Comparison of ENCODE assay signal across 8 cellular contexts in the genomic region with DNA sequence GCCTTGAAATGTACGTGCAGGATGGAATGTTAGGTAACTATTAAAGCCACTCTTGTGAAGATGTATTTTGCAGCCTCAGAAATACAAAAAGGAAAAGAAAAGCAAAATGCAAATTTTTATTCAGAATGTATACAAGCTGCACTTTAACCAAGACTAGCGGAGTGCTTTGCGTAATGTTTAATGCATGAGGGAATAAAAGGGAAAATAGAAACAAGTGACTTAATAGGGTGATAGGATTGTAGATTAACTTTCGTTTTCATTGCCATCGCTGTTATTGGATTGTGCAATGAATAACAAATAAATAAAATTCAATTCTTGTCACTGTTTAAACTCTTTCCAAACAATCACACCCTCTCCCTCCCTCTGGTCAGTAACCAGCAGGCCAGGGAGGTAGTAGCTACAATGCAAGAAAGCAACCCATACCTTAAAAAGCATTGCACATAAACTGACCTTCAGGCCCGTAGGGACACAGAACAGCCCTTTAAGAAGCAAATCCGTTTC. TPM values are rescaled to one million over a fixed set of nuclear protein-coding genes. Genes with fewer than 3 reads are reported as not detected.
DNase-seq lines count a peak whose midpoint lies in the region; TF ChIP-seq lines count a peak whose summit lies in the region.

No MANE protein-coding gene starts in this region.

- H3K4me3 Mint-ChIP-seq in T-helper 2 cell treated with Interferon-gamma antibody and Interleukin-4, amounts not matched to agents 5 μg/mL and 100 μg/mL, for 36 hours: peak overlapping the region; percentile 99

- H3K4me1 Mint-ChIP-seq in T-helper 2 cell treated with Interferon-gamma antibody and Interleukin-4, amounts not matched to agents 5 μg/mL and 100 μg/mL, for 36 hours (ENCODE audit: low read depth): peaks cover 33% of the 10 kb centered on the region

- DNase-seq in T-helper 2 cell treated with Interferon-gamma antibody and Interleukin-4, amounts not matched to agents 5 μg/mL and 100 μg/mL, for 36 hours (ENCODE audit: low spot score): no peak
- no peak for DNase-seq in T-helper 2 cell
- DNase-seq in SJSA1 (ENCODE audit: low read depth in 1 of 2, low spot score in 2 of 2): no peak
- peak; percentile 28 for DNase-seq in fibroblast of villous mesenchyme (ENCODE audit: low read depth)
- no peak for DNase-seq in sigmoid colon
- DNase-seq in NCI-H187 treated with DMSO at 0.1 percent for 48 hours (lab: John Stamatoyannopoulos, UW): no peak
- DNase-seq in Kasumi-1 (lab: John Stamatoyannopoulos, UW): no peak
- no peak for DNase-seq in glomerular visceral epithelial cell (ENCODE audit: extremely low spot score)

- H3K9me3 Mint-ChIP-seq in T-helper 2 cell treated with Interferon-gamma antibody and Interleukin-4, amounts not matched to agents 5 μg/mL and 100 μg/mL, for 36 hours: no peaks in the 10 kb centered on the region

- H3K27me3 ChIP-seq in SJSA1 (replicated peaks): no peaks in the 10 kb centered on the region
- no peaks in the 10 kb centered on the region for H3K27me3 ChIP-seq in sigmoid colon

- H3K36me3 Mint-ChIP-seq in T-helper 2 cell treated with Interferon-gamma antibody and Interleukin-4, amounts not matched to agents 5 μg/mL and 100 μg/mL, for 36 hours (ENCODE audit: low read depth): peaks cover 29% of the 10 kb centered on the region

- TF ChIP-seq EP300 in sigmoid colon (IDR thresholded peaks at IDR 0.05): no peak

- intact Hi-C loops in sigmoid colon (cut with DNase I): no loop called here

- 8 to 35% methylated on average over 7 of the region's 7 CpGs for WGBS in sigmoid colon, 2 donors

- TF ChIP-seq CTCF in fibroblast of villous mesenchyme (IDR thresholded peaks at IDR 0.05; ENCODE audit: insufficient read depth, low read depth, low read length): no peak
- TF ChIP-seq CTCF in sigmoid colon (IDR thresholded peaks at IDR 0.05): no peak

- no peak overlapping the region for H3K27ac ChIP-seq in SJSA1
- H3K27ac ChIP-seq in sigmoid colon: peak overlapping the region; percentile 91 to 98 (median 96)

- peak overlapping the region; percentile 95 for H3K27ac Mint-ChIP-seq in T-helper 2 cell treated with Interferon-gamma antibody and Interleukin-4, amounts not matched to agents 5 μg/mL and 100 μg/mL, for 36 hours

- TF ChIP-seq POLR2A in sigmoid colon (IDR thresholded peaks at IDR 0.05): no peak

- no peaks in the 10 kb centered on the region for H3K9me3 ChIP-seq in SJSA1 (replicated peaks)
- H3K9me3 ChIP-seq in sigmoid colon: no peaks in the 10 kb centered on the region

- H3K36me3 ChIP-seq in SJSA1 (peaks cover 5% of the 10 kb centered on the region), sigmoid colon (no peaks in the 10 kb centered on the region)

- H3K4me1 ChIP-seq in SJSA1 (replicated peaks) (peaks cover 12% of the 10 kb centered on the region), sigmoid colon (peaks cover 0 to 26% (median 14%) of the 10 kb centered on the region in 4 donors)

- no peaks in the 10 kb centered on the region for H3K27me3 Mint-ChIP-seq in T-helper 2 cell treated with Interferon-gamma antibody and Interleukin-4, amounts not matched to agents 5 μg/mL and 100 μg/mL, for 36 hours (ENCODE audit: low read depth)

- H3K4me3 ChIP-seq in SJSA1 (peak overlapping the region; percentile 85), fibroblast of villous mesenchyme (ENCODE audit: low read depth, low read length) (peak overlapping the region; percentile 91), sigmoid colon (peak overlapping the region; percentile 65 to 93 (median 83))

RNA-seq across cellular contexts. Expression of a gene that starts 0.6 kb away (rescaled TPM):
- total RNA-seq in SJSA1 (2014; rRNA removed; shearing (Covaris generic)): 77.3 and 92.3 TPM in 2 replicates
- total RNA-seq in fibroblast of villous mesenchyme (71.8 and 150 TPM in 2 replicates), sigmoid colon (10 to 100 TPM; 48.2 to 58.8 (median 52.1) TPM)
- polyA plus RNA-seq in sigmoid colon: 10 to 100 TPM; 11.4 to 85.1 (median 43.0) TPM
